ENCODE assay signal across 8 cellular contexts in genomic region chr17:8941520-8941919, GRCh38.
DNase-seq lines count a peak whose midpoint lies in the region; ATAC-seq lines count a peak whose summit lies in the region.

No MANE protein-coding gene starts in this region.

- peak; percentile 74 for ATAC-seq in GM19324 (IDR thresholded peaks at IDR 0.05; ENCODE audit: low FRiP score, unreplicated experiment)

- peak; percentile 19 for DNase-seq in MV-4-11 (lab: John Stamatoyannopoulos, UW)
- DNase-seq in activated gamma-delta T cell treated with anti-CD3 and anti-CD28 coated beads, Interleukin-2, amount 50 U/mL, for 16 hours (ENCODE audit: low read depth) = peak; percentile 59
- DNase-seq in stimulated activated CD4-positive, alpha-beta T cell treated with anti-CD3 and anti-CD28 coated beads, Interleukin-4, amount 100 ng/mL, for 24 hours = peak; percentile 65
- no peak for DNase-seq in NCI-H128 (lab: John Stamatoyannopoulos, UW; ENCODE audit: unreplicated experiment)
- no peak for DNase-seq in DMS79 (lab: John Stamatoyannopoulos, UW)
- no peak for DNase-seq in iPS-NIHi11 (ENCODE audit: low spot score)
- no peak for DNase-seq in SKM-1 (lab: John Stamatoyannopoulos, UW; ENCODE audit: unreplicated experiment)

Comparison
In these comparisons a context has a peak if more than half of its experiments do, and no peak if none do; other contexts are left out.
1. DNase-seq: peak in MV-4-11 (single experiment), activated gamma-delta T cell treated with anti-CD3 and anti-CD28 coated beads, Interleukin-2, amount 50 U/mL, for 16 hours (single experiment) and stimulated activated CD4-positive, alpha-beta T cell treated with anti-CD3 and anti-CD28 coated beads, Interleukin-4, amount 100 ng/mL, for 24 hours (single experiment); none in NCI-H128 (single experiment), DMS79 (single experiment), iPS-NIHi11 (single experiment) and SKM-1 (single experiment).